In genomic region chr10:88983939-88984338, GRCh38 we compare ENCODE assay signal across 1 cellular context.
TF ChIP-seq lines count a peak whose summit lies in the region.

No MANE protein-coding gene starts in this region.

TF ChIP-seq in IMR-90, 13 proteins besides CTCF, POLR2A, EP300 and RAD21:
- TF ChIP-seq SMC3 (IDR thresholded peaks at IDR 0.05; ENCODE audit: low read depth, low read length) (no peak), RCOR1 (IDR thresholded peaks at IDR 0.05; ENCODE audit: insufficient replicate concordance, low read length) (no peak), NFE2L2 (IDR thresholded peaks at IDR 0.05; ENCODE audit: low read depth, low read length) (no peak), MXI1 (IDR thresholded peaks at IDR 0.05; ENCODE audit: borderline replicate concordance, low read depth, low read length) (no peak), MAFK (IDR thresholded peaks at IDR 0.05; ENCODE audit: low read depth, low read length) (no peak), CHD1 (IDR thresholded peaks at IDR 0.05; ENCODE audit: low read depth, low read length) (no peak), CEBPB (IDR thresholded peaks at IDR 0.05; ENCODE audit: low read depth, low read length) (no peak), FOS (IDR thresholded peaks at IDR 0.05; ENCODE audit: low read depth, low read length) (no peak), RFX5 (IDR thresholded peaks at IDR 0.05; ENCODE audit: low read depth, low read length) (no peak), BHLHE40 (IDR thresholded peaks at IDR 0.05; ENCODE audit: low read depth, low read length) (no peak), MAZ (IDR thresholded peaks at IDR 0.05; ENCODE audit: borderline replicate concordance, low read depth, low read length) (no peak)
- TF ChIP-seq, protein P1, sequence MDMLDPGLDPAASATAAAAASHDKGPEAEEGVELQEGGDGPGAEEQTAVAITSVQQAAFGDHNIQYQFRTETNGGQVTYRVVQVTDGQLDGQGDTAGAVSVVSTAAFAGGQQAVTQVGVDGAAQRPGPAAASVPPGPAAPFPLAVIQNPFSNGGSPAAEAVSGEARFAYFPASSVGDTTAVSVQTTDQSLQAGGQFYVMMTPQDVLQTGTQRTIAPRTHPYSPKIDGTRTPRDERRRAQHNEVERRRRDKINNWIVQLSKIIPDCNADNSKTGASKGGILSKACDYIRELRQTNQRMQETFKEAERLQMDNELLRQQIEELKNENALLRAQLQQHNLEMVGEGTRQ (IDR thresholded peaks at IDR 0.05; ENCODE audit: low read depth, low read length): no peak
- TF ChIP-seq, protein P2, sequence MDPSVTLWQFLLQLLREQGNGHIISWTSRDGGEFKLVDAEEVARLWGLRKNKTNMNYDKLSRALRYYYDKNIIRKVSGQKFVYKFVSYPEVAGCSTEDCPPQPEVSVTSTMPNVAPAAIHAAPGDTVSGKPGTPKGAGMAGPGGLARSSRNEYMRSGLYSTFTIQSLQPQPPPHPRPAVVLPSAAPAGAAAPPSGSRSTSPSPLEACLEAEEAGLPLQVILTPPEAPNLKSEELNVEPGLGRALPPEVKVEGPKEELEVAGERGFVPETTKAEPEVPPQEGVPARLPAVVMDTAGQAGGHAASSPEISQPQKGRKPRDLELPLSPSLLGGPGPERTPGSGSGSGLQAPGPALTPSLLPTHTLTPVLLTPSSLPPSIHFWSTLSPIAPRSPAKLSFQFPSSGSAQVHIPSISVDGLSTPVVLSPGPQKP (IDR thresholded peaks at IDR 0.05; ENCODE audit: borderline replicate concordance, low read depth, low read length): no peak
